In the genomic region with DNA sequence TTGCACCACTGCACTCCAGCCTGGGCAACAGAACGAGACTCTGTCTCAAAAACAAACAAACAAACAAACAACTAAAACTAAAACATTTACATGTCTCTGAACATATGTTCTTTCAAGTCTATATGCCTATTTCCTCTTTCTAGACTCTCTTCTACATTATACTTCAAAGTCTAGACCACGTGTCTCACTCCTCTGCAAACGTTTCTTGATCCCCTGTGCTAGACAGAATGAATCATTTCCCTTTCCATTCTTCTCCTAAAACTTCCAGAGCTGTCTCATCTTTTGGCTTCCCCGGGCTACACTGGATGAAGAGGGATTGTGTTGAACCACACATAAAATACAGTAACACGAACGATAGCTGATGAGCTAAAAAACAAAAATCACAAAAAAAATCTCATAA, we compare ENCODE assay signal across 20 cellular contexts.
DNase-seq lines count a peak whose midpoint lies in the region; ATAC-seq and TF ChIP-seq lines count a peak whose summit lies in the region.
"Had no signal": no experiment of that assay in that cellular context is flagged by ENCODE, and none has a peak within 500 bp of the region (broad histone marks: within the 10 kb centered on the region; RNA-seq: fewer than 3 reads in every experiment).

No MANE protein-coding gene starts in this region.

- WGBS in esophagus muscularis mucosa: 88% methylated on average over 6 of the region's 6 CpGs

- H3K27me3 Mint-ChIP-seq in CD14-positive monocyte (ENCODE audit: low read depth in 3 of 3) (no peaks in the 10 kb centered on the region), endothelial cell (ENCODE audit: unreplicated experiment) (no peaks in the 10 kb centered on the region)
- H3K27me3 Mint-ChIP-seq: stimulated activated naive B cell treated with anti-CD40 and anti-IgM and Interleukin-4, amounts not matched to agents 10 μg/mL and 1 μg/mL and 100 μg/mL, for 72 hours had no signal

- ATAC-seq in GM18867 (IDR thresholded peaks at IDR 0.05; ENCODE audit: unreplicated experiment): no peak
- ATAC-seq: CD8-positive, alpha-beta T cell; K562; left lobe of liver had no signal

- no peak for TF ChIP-seq POLR2A in esophagus muscularis mucosa (IDR thresholded peaks at IDR 0.05; ENCODE audit: low read depth)

- no peak overlapping the region for H3K4me3 ChIP-seq in esophagus muscularis mucosa
- H3K4me3 ChIP-seq in right atrium auricular region: no peak overlapping the region
- H3K4me3 ChIP-seq: K562, ovary had no signal

- H3K4me1 Mint-ChIP-seq in CD14-positive monocyte (peaks cover 18% of the 10 kb centered on the region), endothelial cell (ENCODE audit: unreplicated experiment) (peaks cover 17% of the 10 kb centered on the region)

- no peaks in the 10 kb centered on the region for H3K9me3 Mint-ChIP-seq in CD14-positive monocyte
- H3K9me3 Mint-ChIP-seq in endothelial cell (ENCODE audit: unreplicated experiment): no peaks in the 10 kb centered on the region
- H3K9me3 Mint-ChIP-seq: CD8-positive, alpha-beta T cell had no signal

- TF ChIP-seq EP300 in esophagus muscularis mucosa (IDR thresholded peaks at IDR 0.05): no peak

- H3K4me3 Mint-ChIP-seq in CD14-positive monocyte (no peak overlapping the region), endothelial cell (ENCODE audit: unreplicated experiment) (no peak overlapping the region)
- H3K4me3 Mint-ChIP-seq: CD8-positive, alpha-beta T cell; stimulated activated naive B cell treated with anti-CD40 and anti-IgM and Interleukin-4, amounts not matched to agents 10 μg/mL and 1 μg/mL and 100 μg/mL, for 72 hours had no signal

- H3K9me3 ChIP-seq in esophagus muscularis mucosa (no peaks in the 10 kb centered on the region), right atrium auricular region (no peaks in the 10 kb centered on the region)
- H3K9me3 ChIP-seq: ovary, SK-N-SH had no signal

- peaks cover 17 to 22% of the 10 kb centered on the region in 2 donors for H3K36me3 Mint-ChIP-seq in CD14-positive monocyte
- H3K36me3 Mint-ChIP-seq in endothelial cell (ENCODE audit: low read depth, unreplicated experiment): no peaks in the 10 kb centered on the region
- H3K36me3 Mint-ChIP-seq: CD8-positive, alpha-beta T cell; stimulated activated naive B cell treated with anti-CD40 and anti-IgM and Interleukin-4, amounts not matched to agents 10 μg/mL and 1 μg/mL and 100 μg/mL, for 72 hours had no signal

- peak overlapping the region in 6 of 7 donors; percentile 47 to 83 (median 70) for H3K27ac Mint-ChIP-seq in CD14-positive monocyte
- peak overlapping the region; percentile 34 for H3K27ac Mint-ChIP-seq in endothelial cell (ENCODE audit: unreplicated experiment)
- H3K27ac Mint-ChIP-seq: CD8-positive, alpha-beta T cell; stimulated activated naive B cell treated with anti-CD40 and anti-IgM and Interleukin-4, amounts not matched to agents 10 μg/mL and 1 μg/mL and 100 μg/mL, for 72 hours had no signal

- H3K27ac ChIP-seq in esophagus muscularis mucosa (replicated peaks in 1 of 4): no peak overlapping the region
- H3K27ac ChIP-seq in right atrium auricular region: no peak overlapping the region
- H3K27ac ChIP-seq: ovary, WERI-Rb-1 had no signal

- peaks cover 0 to 12% (median 0%) of the 10 kb centered on the region in 4 donors for H3K4me1 ChIP-seq in esophagus muscularis mucosa
- no peaks in the 10 kb centered on the region for H3K4me1 ChIP-seq in right atrium auricular region

- in situ Hi-C loops in KBM-7 (cut with MboI; ENCODE audit: low pct_unique_long_range_greater_than_20kb, low sequenced_read_pairs): no loop called here

- H3K27me3 ChIP-seq in esophagus muscularis mucosa (no peaks in the 10 kb centered on the region), right atrium auricular region (no peaks in the 10 kb centered on the region)
- H3K27me3 ChIP-seq: ovary had no signal

- DNase-seq in CD14-positive monocyte (ENCODE audit: low spot score) (no peak), KBM-7 (peak; percentile 57), SKM-1 (lab: John Stamatoyannopoulos, UW; ENCODE audit: unreplicated experiment) (peak; percentile 9), endothelial cell (ENCODE audit: low spot score) (no peak), esophagus muscularis mucosa (ENCODE audit: extremely low spot score) (no peak), right atrium auricular region (ENCODE audit: low spot score) (no peak), middle frontal gyrus (ENCODE audit: extremely low spot score, low spot score) (no peak)
- DNase-seq: activated effector memory CD4-positive, alpha-beta T cell treated with Interleukin-2 at 50 U/mL for 16 hours; CD8-positive, alpha-beta T cell; effector CD4-positive, alpha-beta T cell; foreskin fibroblast; NCI-H1694 treated with DMSO at 0.1 percent for 48 hours; NCI-H446; ovary; SK-N-SH; stimulated activated naive B cell treated with anti-CD40 and anti-IgM and Interleukin-4, amounts not matched to agents 10 μg/mL and 1 μg/mL and 100 μg/mL, for 72 hours; WERI-Rb-1 had no signal

- TF ChIP-seq CTCF in CD14-positive monocyte (IDR thresholded peaks at IDR 0.05) (no peak), endothelial cell (IDR thresholded peaks at IDR 0.05; ENCODE audit: unreplicated experiment) (no peak), esophagus muscularis mucosa (IDR thresholded peaks at IDR 0.05) (no peak), right atrium auricular region (IDR thresholded peaks at IDR 0.05) (no peak)

- intact Hi-C loops in CD14-positive monocyte (cut with micrococcal nuclease): no loop called here
- intact Hi-C loops in esophagus muscularis mucosa (cut with DNase I): no loop called here

- H3K36me3 ChIP-seq in esophagus muscularis mucosa: no peaks in the 10 kb centered on the region
- H3K36me3 ChIP-seq in right atrium auricular region: no peaks in the 10 kb centered on the region
- H3K36me3 ChIP-seq: ovary, WERI-Rb-1 had no signal

Comparison
In these comparisons a context has a peak if more than half of its experiments do, and no peak if none do; other contexts are left out.
1. DNase-seq: peak in KBM-7 (single experiment) and SKM-1 (single experiment); none in CD14-positive monocyte (single experiment), endothelial cell (single experiment), esophagus muscularis mucosa (single experiment), right atrium auricular region (single experiment) and middle frontal gyrus (single experiment).